Comparison of ENCODE assay signal across 1 cellular context in genomic region chr1:91805343-91805801, GRCh38.
TF ChIP-seq lines count a peak whose summit lies in the region.

No MANE protein-coding gene starts in this region.

TF ChIP-seq in GM12878, 131 proteins besides CTCF, POLR2A, EP300 and RAD21 (continued from another document):
- no peak for TF ChIP-seq RELB (IDR thresholded peaks at IDR 0.05; ENCODE audit: low read depth)
- no peak for TF ChIP-seq MTA2 (IDR thresholded peaks at IDR 0.05; ENCODE audit: low read depth)
- TF ChIP-seq RCOR1 (conservative IDR thresholded peaks at IDR 0.05; ENCODE audit: low read depth, low read length): no peak
- no peak for TF ChIP-seq ZBTB33 (IDR thresholded peaks at IDR 0.05)
- no peak for TF ChIP-seq PML (IDR thresholded peaks at IDR 0.05; ENCODE audit: low read length)
- no peak for TF ChIP-seq REST (IDR thresholded peaks at IDR 0.05; ENCODE audit: low read depth, low read length)
- no peak for TF ChIP-seq SPI1 (IDR thresholded peaks at IDR 0.05; ENCODE audit: borderline replicate concordance, insufficient read depth, low read depth, low read length)
- TF ChIP-seq CREM (IDR thresholded peaks at IDR 0.05; ENCODE audit: low read depth): no peak
- no peak for TF ChIP-seq IRF5 (IDR thresholded peaks at IDR 0.05; ENCODE audit: borderline replicate concordance)
